Comparison of ENCODE assay signal across 8 cellular contexts in the genomic region with DNA sequence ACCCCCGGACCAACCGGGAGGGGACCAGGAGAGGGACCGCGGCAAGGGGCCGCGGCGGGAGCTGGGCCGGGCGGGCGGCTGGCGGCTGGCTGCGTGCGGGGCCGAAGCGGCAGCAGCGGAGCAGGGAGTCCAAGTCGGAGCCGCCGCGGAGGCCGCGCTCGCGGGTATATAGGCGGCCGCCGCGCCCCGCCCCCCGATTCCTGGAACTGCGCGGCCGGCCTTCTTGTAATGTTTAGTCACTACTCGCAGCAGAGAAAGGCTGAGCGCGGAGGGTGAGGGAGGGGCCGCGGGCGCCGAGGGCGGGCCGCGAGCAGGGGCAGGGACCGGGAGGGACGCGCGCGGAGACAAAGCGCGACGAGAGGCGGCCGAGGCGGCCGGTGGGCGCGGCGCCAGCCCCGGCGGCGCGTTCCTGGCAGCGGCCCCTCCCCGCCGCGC. TPM values are rescaled to one million over a fixed set of nuclear protein-coding genes. Genes with fewer than 3 reads are reported as not detected.
A peak's percentile ranks its signal among the peaks of the same experiment; 100 is the strongest.
DNase-seq lines count a peak whose midpoint lies in the region; ATAC-seq and TF ChIP-seq lines count a peak whose summit lies in the region.

Gene SOCS3, minus strand, starts transcription at position 142 of the 435 bp plus-strand sequence. CDS start 982 bp downstream, outside the sequence.

- TF ChIP-seq CTCF in DOHH2 (IDR thresholded peaks at IDR 0.05; ENCODE audit: low read depth, low read length, poor library complexity, severe bottlenecking) (no peak), left ventricle myocardium inferior (IDR thresholded peaks at IDR 0.05; ENCODE audit: borderline replicate concordance) (no peak), prostate gland (IDR thresholded peaks at IDR 0.05) (peak in 1 of 4 experiments; percentile 27), upper lobe of left lung (IDR thresholded peaks at IDR 0.05) (peak in 1 of 6 experiments; percentile 30)

- peak; percentile 99 for TF ChIP-seq POLR2A in prostate gland (IDR thresholded peaks at IDR 0.05)
- peak; percentile 62 to 100 (median 98) for TF ChIP-seq POLR2A in upper lobe of left lung (IDR thresholded peaks at IDR 0.05)

- H3K27ac ChIP-seq in DOHH2 (ENCODE audit: low read depth, low read length), result no peak within 1 kb of the TSS
- H3K27ac ChIP-seq in left ventricle myocardium inferior (replicated peaks), result peak within 1 kb of the TSS; percentile 97
- H3K27ac ChIP-seq in prostate gland, result peak within 1 kb of the TSS; percentile 69 to 82
- peak within 1 kb of the TSS; percentile 98 to 100 (median 98) for H3K27ac ChIP-seq in upper lobe of left lung

- no peaks in the 10 kb centered on the region; the same call in 1 of the 2 replicates for H3F3A ChIP-seq in DOHH2 (ENCODE audit: control insufficient read depth, insufficient read depth)

- under 1% methylated on average over 32 of the region's 66 CpGs for WGBS in prostate gland
- WGBS in upper lobe of left lung, 2 donors, result 0% methylated on average over 13 of the region's 66 CpGs; no CpG with 5 or more reads in 1 of the 2 donors

- H3K79me2 ChIP-seq in DOHH2 (ENCODE audit: control insufficient read depth, low read length), result no peaks in the 10 kb centered on the region

- ATAC-seq in HG02571 (IDR thresholded peaks at IDR 0.05; ENCODE audit: unreplicated experiment), result peak; percentile 52
- peak; percentile 89 to 90 for ATAC-seq in upper lobe of left lung (ENCODE audit: low FRiP score in 2 of 2)

- intact Hi-C loops in T-helper 2 cell treated with Interferon-gamma antibody and Interleukin-4, amounts not matched to agents 100 ng/mL and 5 ng/mL, for 36 hours (cut with micrococcal nuclease), result loop anchor here (1.0 to 5.0 kb wide), 8 partner anchors 21 to 422 kb away; partner anchors contain the start of genes CYTH1 and TMC8
- intact Hi-C loops in left ventricle myocardium inferior (cut with micrococcal nuclease), result loop anchor here (10.0 kb wide), 1 partner anchor 65 kb away; no protein-coding TSS in a partner anchor
- intact Hi-C loops in prostate gland (cut with DNase I), result loop anchor here (5.0 kb wide), 2 partner anchors 62 to 73 kb away; no protein-coding TSS in a partner anchor

- peak; percentile 51 to 96 (median 84) for TF ChIP-seq EP300 in upper lobe of left lung (IDR thresholded peaks at IDR 0.05)

- H3K4me3 ChIP-seq in DOHH2 (ENCODE audit: low read length) (peak within 1 kb of the TSS; percentile 50), left ventricle myocardium inferior (peak within 1 kb of the TSS; percentile 85), prostate gland (peak within 1 kb of the TSS; percentile 43 to 59), upper lobe of left lung (peak within 1 kb of the TSS; percentile 85 to 99 (median 89))

- no peaks in the 10 kb centered on the region for H3K9me3 ChIP-seq in DOHH2 (ENCODE audit: control insufficient read depth, insufficient read depth, low read length)
- no peaks in the 10 kb centered on the region for H3K9me3 ChIP-seq in left ventricle myocardium inferior (replicated peaks)
- no peaks in the 10 kb centered on the region for H3K9me3 ChIP-seq in prostate gland
- H3K9me3 ChIP-seq in upper lobe of left lung, result no peaks in the 10 kb centered on the region

- H3K4me2 ChIP-seq in DOHH2 (ENCODE audit: low read length), result peak within 1 kb of the TSS; percentile 72

- H3K9me2 ChIP-seq in DOHH2 (replicated peaks; ENCODE audit: control insufficient read depth, low read length), result no peaks in the 10 kb centered on the region

- H3K4me1 ChIP-seq in DOHH2 (ENCODE audit: control insufficient read depth, low read length) (peaks cover 37% of the 10 kb centered on the region), left ventricle myocardium inferior (peaks cover 59% of the 10 kb centered on the region), prostate gland (replicated peaks) (peaks cover 7% of the 10 kb centered on the region), upper lobe of left lung (peaks cover 44 to 58% (median 52%) of the 10 kb centered on the region in 4 donors)

- DNase-seq in NCI-H1694 treated with DMSO at 0.1 percent for 48 hours (lab: John Stamatoyannopoulos, UW) (peak; percentile 57), amygdala (lab: John Stamatoyannopoulos, UW) (peak in 52 of 56 donors; percentile 21 to 93 (median 64)), left ventricle myocardium inferior (peak; percentile 95), prostate gland (ENCODE audit: low spot score) (peak; percentile 93), upper lobe of left lung (peak; percentile 97 to 99)

- H3K27me3 ChIP-seq in DOHH2 (ENCODE audit: control insufficient read depth, low read length) (peaks cover 86% of the 10 kb centered on the region), left ventricle myocardium inferior (ENCODE audit: low read depth) (no peaks in the 10 kb centered on the region), prostate gland (replicated peaks; ENCODE audit: insufficient read depth) (no peaks in the 10 kb centered on the region), upper lobe of left lung (no peaks in the 10 kb centered on the region)

- no peaks in the 10 kb centered on the region for H3K36me3 ChIP-seq in DOHH2 (ENCODE audit: control insufficient read depth, low read length)
- H3K36me3 ChIP-seq in left ventricle myocardium inferior, result peaks cover 31% of the 10 kb centered on the region
- no peaks in the 10 kb centered on the region for H3K36me3 ChIP-seq in prostate gland
- H3K36me3 ChIP-seq in upper lobe of left lung, result peaks cover 0 to 44% (median 24%) of the 10 kb centered on the region in 4 donors

- H4K20me1 ChIP-seq in DOHH2 (ENCODE audit: control insufficient read depth, insufficient read depth, low read depth, low read length), result peaks cover 8% of the 10 kb centered on the region

RNA-seq across cellular contexts. Expression of gene SOCS3, which starts in this region (rescaled TPM):
- 23.5 and 23.9 TPM in 2 replicates for total RNA-seq in T-helper 2 cell treated with Interferon-gamma antibody and Interleukin-4, amounts not matched to agents 100 ng/mL and 5 ng/mL, for 36 hours
- total RNA-seq in left ventricle myocardium inferior (9.5 TPM), prostate gland (10 to 100 TPM; 10.6 to 59.6 TPM), upper lobe of left lung (100 to 1,000 TPM in 3 of 6 donors, 10 to 100 TPM in 3; 67.1 to 173 (median 114) TPM)
